ENCODE assay signal across 1 cellular context in genomic region chr13:78603240-78603947, GRCh38.
TF ChIP-seq lines count a peak whose summit lies in the region.

TSS of gene POU4F1 (minus strand) at chr13:78603552. CDS start at chr13:78603326, 226 bp downstream.

TF ChIP-seq in HepG2, 621 proteins besides CTCF, POLR2A, EP300 and RAD21 (continued from another document and continues in another):
- TF ChIP-seq ZNF142 (CRISPR knock-in tag; IDR thresholded peaks at IDR 0.05) (peak; percentile 68; the same call in 1 of the 2 replicates), KLF13 (CRISPR knock-in tag; IDR thresholded peaks at IDR 0.05) (no peak), ZNF430 (CRISPR knock-in tag; IDR thresholded peaks at IDR 0.05) (no peak), TBP (CRISPR knock-in tag; IDR thresholded peaks at IDR 0.05) (no peak), PBX3 (CRISPR knock-in tag; IDR thresholded peaks at IDR 0.05; ENCODE audit: borderline replicate concordance) (no peak), ZNF274 (CRISPR knock-in tag; IDR thresholded peaks at IDR 0.05) (0 out of 2 replicates have a peak, but pooled peaks have one; percentile 23), SRF (IDR thresholded peaks at IDR 0.05; ENCODE audit: low read depth, low read length) (no peak), AKNA (CRISPR knock-in tag; IDR thresholded peaks at IDR 0.05; ENCODE audit: borderline replicate concordance) (no peak), ZMAT5 (CRISPR knock-in tag; IDR thresholded peaks at IDR 0.05; ENCODE audit: borderline replicate concordance, low read depth) (0 out of 2 replicates have a peak, but pooled peaks have one; percentile 71), ZNF572 (CRISPR knock-in tag; IDR thresholded peaks at IDR 0.05) (no peak), ZNF431 (CRISPR knock-in tag; IDR thresholded peaks at IDR 0.05; ENCODE audit: borderline replicate concordance, low read depth) (peak; percentile 64; the same call in 1 of the 2 replicates), IRX3 (CRISPR knock-in tag; IDR thresholded peaks at IDR 0.05; ENCODE audit: borderline replicate concordance, low read depth) (0 out of 2 replicates have a peak, but pooled peaks have one; percentile 51), NR2F6 (IDR thresholded peaks at IDR 0.05) (no peak), NR2F6 (CRISPR knock-in tag; IDR thresholded peaks at IDR 0.05) (0 out of 2 replicates have a peak, but pooled peaks have one; percentile 13), KDM1A (CRISPR knock-in tag; IDR thresholded peaks at IDR 0.05) (no peak), ZNF768 (CRISPR knock-in tag; IDR thresholded peaks at IDR 0.05) (no peak), MYPOP (CRISPR knock-in tag; IDR thresholded peaks at IDR 0.05) (peak; percentile 70; the same call in 1 of the 2 replicates), ZBTB43 (CRISPR knock-in tag; conservative IDR thresholded peaks at IDR 0.05) (no peak; the same call in 1 of the 2 replicates), NFYC (CRISPR knock-in tag; IDR thresholded peaks at IDR 0.05) (no peak), ZNF160 (CRISPR knock-in tag; IDR thresholded peaks at IDR 0.05) (no peak), ZNF672 (CRISPR knock-in tag; IDR thresholded peaks at IDR 0.05) (no peak), TMF1 (CRISPR knock-in tag; IDR thresholded peaks at IDR 0.05; ENCODE audit: low read depth) (0 out of 2 replicates have a peak, but pooled peaks have one; percentile 22), HMG20A (CRISPR knock-in tag; IDR thresholded peaks at IDR 0.05; ENCODE audit: borderline replicate concordance) (no peak), MAZ (IDR thresholded peaks at IDR 0.05; ENCODE audit: borderline replicate concordance, low read depth, low read length) (no peak), MAZ (CRISPR knock-in tag; IDR thresholded peaks at IDR 0.05; ENCODE audit: low read depth) (0 out of 2 replicates have a peak, but pooled peaks have one; percentile 32), ZSCAN20 (CRISPR knock-in tag; IDR thresholded peaks at IDR 0.05; ENCODE audit: borderline replicate concordance) (no peak), ZNF12 (CRISPR knock-in tag; IDR thresholded peaks at IDR 0.05) (no peak), RAD51 (IDR thresholded peaks at IDR 0.05; ENCODE audit: borderline replicate concordance) (no peak), TCF7 (IDR thresholded peaks at IDR 0.05; ENCODE audit: low read depth) (no peak), KDM5B (CRISPR knock-in tag; IDR thresholded peaks at IDR 0.05; ENCODE audit: borderline replicate concordance) (peak; percentile 54; the same call in 1 of the 2 replicates), PBX2 (CRISPR knock-in tag; IDR thresholded peaks at IDR 0.05) (0 out of 2 replicates have a peak, but pooled peaks have one; percentile 20), ZNF276 (CRISPR knock-in tag; IDR thresholded peaks at IDR 0.05; ENCODE audit: low read depth) (peak; percentile 64; the same call in 1 of the 2 replicates), BCLAF1 (IDR thresholded peaks at IDR 0.05) (no peak), KAT8 (CRISPR knock-in tag; IDR thresholded peaks at IDR 0.05) (peak; percentile 37; the same call in 1 of the 2 replicates), SKI (IDR thresholded peaks at IDR 0.05; ENCODE audit: partially characterized antibody) (no peak), ZBTB26 (CRISPR knock-in tag; IDR thresholded peaks at IDR 0.05; ENCODE audit: borderline replicate concordance) (no peak)
